ENCODE assay signal across 8 cellular contexts in genomic region chrX:85003655-85004244, GRCh38. TPM values are rescaled to one million over a fixed set of nuclear protein-coding genes. Genes with fewer than 3 reads are reported as not detected.
DNase-seq lines count a peak whose midpoint lies in the region; ATAC-seq and TF ChIP-seq lines count a peak whose summit lies in the region.

A gene with protein sequence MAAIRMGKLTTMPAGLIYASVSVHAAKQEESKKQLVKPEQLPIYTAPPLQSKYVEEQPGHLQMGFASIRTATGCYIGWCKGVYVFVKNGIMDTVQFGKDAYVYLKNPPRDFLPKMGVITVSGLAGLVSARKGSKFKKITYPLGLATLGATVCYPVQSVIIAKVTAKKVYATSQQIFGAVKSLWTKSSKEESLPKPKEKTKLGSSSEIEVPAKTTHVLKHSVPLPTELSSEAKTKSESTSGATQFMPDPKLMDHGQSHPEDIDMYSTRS (plus strand): TSS chrX:85003877. CDS start chrX:85003913, 36 bp downstream.

- in situ Hi-C loops in transverse colon (cut with MboI; ENCODE audit: low pct_ligation_motif_present in 1 of 4, low pct_unique_long_range_greater_than_20kb in 1 of 4, low sequenced_read_pairs in 3 of 4), result no loop called here

- no peak within 1 kb of the TSS for H2BK120ac ChIP-seq in trophoblast cell (ENCODE audit: insufficient read depth, low read length, poor library complexity)

- TF ChIP-seq EP300 in transverse colon (IDR thresholded peaks at IDR 0.05; ENCODE audit: low read depth), result no peak

- TF ChIP-seq POLR2A in transverse colon (IDR thresholded peaks at IDR 0.05), result peak; percentile 29

- peak within 1 kb of the TSS; percentile 27 for H3K4ac ChIP-seq in trophoblast cell (ENCODE audit: low read depth, low read length)

- H4K12ac ChIP-seq in trophoblast cell (ENCODE audit: low read depth, low read length), result peak within 1 kb of the TSS; percentile 26

- H3K4me3 Mint-ChIP-seq in activated naive CD8-positive, alpha-beta T cell treated with anti-CD3 and anti-CD28 coated beads, Interleukin-2, amount 10 ng/mL, durations not matched to agents 7 days and 5 days, result peak within 1 kb of the TSS; percentile 88

- H2AK5ac ChIP-seq in trophoblast cell (ENCODE audit: low read length), result no peak within 1 kb of the TSS

- no peak within 1 kb of the TSS for H2BK5ac ChIP-seq in trophoblast cell (ENCODE audit: low read depth, low read length, poor library complexity)

- H3K79me2 ChIP-seq in SU-DHL-6 (ENCODE audit: insufficient read depth, low read length) (no peaks in the 10 kb centered on the region), trophoblast cell (ENCODE audit: control insufficient read depth, insufficient read depth, low read length, poor library complexity) (peaks cover 2% of the 10 kb centered on the region)

- H3K27ac Mint-ChIP-seq in activated naive CD8-positive, alpha-beta T cell treated with anti-CD3 and anti-CD28 coated beads, Interleukin-2, amount 10 ng/mL, durations not matched to agents 7 days and 5 days, result peak within 1 kb of the TSS; percentile 82

- no peaks in the 10 kb centered on the region for H3F3A ChIP-seq in SU-DHL-6 (ENCODE audit: insufficient read depth)

- H4K8ac ChIP-seq in trophoblast cell (ENCODE audit: low read depth, low read length), result peak within 1 kb of the TSS; percentile 35

- no peak within 1 kb of the TSS for H2BK12ac ChIP-seq in trophoblast cell (ENCODE audit: low read length)

- H4K20me1 ChIP-seq in SU-DHL-6 (ENCODE audit: low read depth, low read length), result no peaks in the 10 kb centered on the region

- H3K79me1 ChIP-seq in trophoblast cell (ENCODE audit: low read length), result peaks cover 2% of the 10 kb centered on the region

- peaks cover 1% of the 10 kb centered on the region for H3K4me1 Mint-ChIP-seq in activated naive CD8-positive, alpha-beta T cell treated with anti-CD3 and anti-CD28 coated beads, Interleukin-2, amount 10 ng/mL, durations not matched to agents 7 days and 5 days

- ATAC-seq in HG02623 (IDR thresholded peaks at IDR 0.05; ENCODE audit: unreplicated experiment), result peak; percentile 98
- peak; percentile 91 for ATAC-seq in activated naive CD8-positive, alpha-beta T cell treated with anti-CD3 and anti-CD28 coated beads, Interleukin-2, amount 10 ng/mL, durations not matched to agents 7 days and 5 days (ENCODE audit: low read depth)

- no peaks in the 10 kb centered on the region for H3K9me2 ChIP-seq in SU-DHL-6 (replicated peaks; ENCODE audit: insufficient read depth, low read length)

- H3K9ac ChIP-seq in SU-DHL-6 (ENCODE audit: low read length) (no peak within 1 kb of the TSS), trophoblast cell (ENCODE audit: low read length) (peak within 1 kb of the TSS; percentile 78)

- H3K27ac ChIP-seq in SU-DHL-6 (ENCODE audit: low read depth, low read length), result no peak within 1 kb of the TSS
- H3K27ac ChIP-seq in trophoblast cell (ENCODE audit: low read depth, low read length), result no peak within 1 kb of the TSS
- H3K27ac ChIP-seq in transverse colon, result peak within 1 kb of the TSS; percentile 57 to 79 (median 70)

- CTCF ChIA-PET in GM10248 (lab: Yijun Ruan, JAX), result interaction anchor here (0.8 kb wide), 1 partner anchor 274 kb away, joined by 3 read pairs; no protein-coding TSS in a partner anchor

- no peaks in the 10 kb centered on the region for H3K9me3 Mint-ChIP-seq in activated naive CD8-positive, alpha-beta T cell treated with anti-CD3 and anti-CD28 coated beads, Interleukin-2, amount 10 ng/mL, durations not matched to agents 7 days and 5 days

- H3K14ac ChIP-seq in trophoblast cell (ENCODE audit: low read length), result peak within 1 kb of the TSS; percentile 66

- H3K18ac ChIP-seq in trophoblast cell (ENCODE audit: low read length), result no peak within 1 kb of the TSS

- POLR2A ChIA-PET in GM10248 (lab: Yijun Ruan, JAX), result interaction anchor here (0.9 kb wide), 1 partner anchor 241 kb away, joined by 3 read pairs; no protein-coding TSS in a partner anchor
- POLR2A ChIA-PET in activated naive CD8-positive, alpha-beta T cell treated with anti-CD3 and anti-CD28 coated beads, Interleukin-2, amount 10 ng/mL, durations not matched to agents 7 days and 5 days (lab: Charles Lee), result no interaction called here

- DNase-seq in GM10248 (ENCODE audit: extremely low spot score) (peak; percentile 75), NCI-H1105 treated with DMSO at 0.1 percent for 48 hours (lab: John Stamatoyannopoulos, UW) (peak; percentile 83), cardiac septum (ENCODE audit: low spot score) (peak; percentile 92), trophoblast cell (peak; percentile 76 to 82), transverse colon (peak; percentile 91)
- DNase-seq in activated naive CD8-positive, alpha-beta T cell treated with anti-CD3 and anti-CD28 coated beads, Interleukin-2, amount 10 ng/mL, durations not matched to agents 7 days and 5 days, result peak; percentile 73

- TF ChIP-seq CTCF in GM10248 (IDR thresholded peaks at IDR 0.05; ENCODE audit: control extremely low read depth, extremely low read depth, low read depth, missing control alignments) (no peak), SU-DHL-6 (IDR thresholded peaks at IDR 0.05; ENCODE audit: insufficient read depth, low read length, poor library complexity, severe bottlenecking) (no peak), transverse colon (IDR thresholded peaks at IDR 0.05) (no peak)

- H3K4me1 ChIP-seq in trophoblast cell (ENCODE audit: control insufficient read depth in 1 of 2, insufficient read depth in 2 of 2, low read length in 2 of 2) (no peaks in the 10 kb centered on the region), transverse colon (peaks cover 0 to 5% (median 3%) of the 10 kb centered on the region in 4 donors)

- peaks cover 2% of the 10 kb centered on the region for H3K36me3 Mint-ChIP-seq in activated naive CD8-positive, alpha-beta T cell treated with anti-CD3 and anti-CD28 coated beads, Interleukin-2, amount 10 ng/mL, durations not matched to agents 7 days and 5 days

- no CpG with 5 or more reads among the region's 24 CpGs for WGBS in trophoblast cell (ENCODE audit: extremely low coverage, insufficient coverage, insufficient read length)
- WGBS in transverse colon (ENCODE audit: low coverage in 1 of 2), 2 donors, result 51% methylated on average over 24 of the region's 24 CpGs; no CpG with 5 or more reads in 1 of the 2 donors

- H3K4me3 ChIP-seq in SU-DHL-6 (ENCODE audit: insufficient read depth, low read length, poor library complexity, severe bottlenecking) (peak within 1 kb of the TSS; percentile 18), trophoblast cell (ENCODE audit: low read depth, low read length) (peak within 1 kb of the TSS; percentile 82), transverse colon (peak within 1 kb of the TSS; percentile 39 to 69 (median 52))

- intact Hi-C loops in cardiac septum (cut with DNase I), result no loop called here
- intact Hi-C loops in transverse colon (cut with DNase I; ENCODE audit: low total_unique reads), result no loop called here

- H3K23ac ChIP-seq in trophoblast cell (ENCODE audit: low read length), result no peak within 1 kb of the TSS

- H3K4me2 ChIP-seq in SU-DHL-6 (ENCODE audit: low read depth, low read length, poor library complexity, severe bottlenecking) (no peak within 1 kb of the TSS), trophoblast cell (ENCODE audit: low read length) (peak within 1 kb of the TSS; percentile 63)

- H3K27me3 ChIP-seq in SU-DHL-6 (ENCODE audit: low read length) (no peaks in the 10 kb centered on the region), trophoblast cell (ENCODE audit: insufficient read depth, low read length) (no peaks in the 10 kb centered on the region), transverse colon (no peaks in the 10 kb centered on the region)

- no peaks in the 10 kb centered on the region for H3K27me3 Mint-ChIP-seq in activated naive CD8-positive, alpha-beta T cell treated with anti-CD3 and anti-CD28 coated beads, Interleukin-2, amount 10 ng/mL, durations not matched to agents 7 days and 5 days

- no peak within 1 kb of the TSS for H4K91ac ChIP-seq in trophoblast cell (ENCODE audit: low read depth, low read length)

- H2AFZ ChIP-seq in SU-DHL-6 (ENCODE audit: low read depth, low read length, severe bottlenecking) (no peak within 1 kb of the TSS), trophoblast cell (ENCODE audit: insufficient read depth, low read length, poor library complexity) (peak within 1 kb of the TSS; percentile 60)

- no peaks in the 10 kb centered on the region for H3K9me3 ChIP-seq in SU-DHL-6 (ENCODE audit: insufficient read depth, low read length)
- no peaks in the 10 kb centered on the region for H3K9me3 ChIP-seq in trophoblast cell (ENCODE audit: insufficient read depth, low read depth, low read length)
- no peaks in the 10 kb centered on the region for H3K9me3 ChIP-seq in transverse colon

- H3K36me3 ChIP-seq in SU-DHL-6 (ENCODE audit: low read length) (no peaks in the 10 kb centered on the region), trophoblast cell (ENCODE audit: control insufficient read depth in 1 of 2, insufficient read depth in 2 of 2, low read length in 2 of 2) (no peaks in the 10 kb centered on the region), transverse colon (no peaks in the 10 kb centered on the region)

RNA-seq across cellular contexts. Expression of the gene that starts here (rescaled TPM):
- total RNA-seq in activated naive CD8-positive, alpha-beta T cell treated with anti-CD3 and anti-CD28 coated beads, Interleukin-2, amount 10 ng/mL, durations not matched to agents 7 days and 5 days, result 10 to 100 TPM; 12.4 TPM
- 37.2 TPM for total RNA-seq in cardiac septum
- 11.3 and 12.0 TPM in 2 replicates for polyA plus RNA-seq in trophoblast cell (2013)
- total RNA-seq in transverse colon, result 10 to 100 TPM in 2 of 4 donors, 1 to 10 TPM in 2; 1.1 to 11.2 (median 7.2) TPM

Comparison
In these comparisons a context has a peak if more than half of its experiments do, and no peak if none do; other contexts are left out.
1. H3K27ac ChIP-seq: peak in transverse colon (4 of 4); none in SU-DHL-6 (single experiment) and trophoblast cell (single experiment).
2. H3K4me3 ChIP-seq: peak in every context shown above with its lines; median percentile 82 in trophoblast cell; 52 in transverse colon; 18 in SU-DHL-6.
3. Peak in every context shown above with its lines, with median percentiles within 50 percentile points of each other: DNase-seq.